In genomic region chr17:50113624-50114320, GRCh38 we compare ENCODE assay signal across 19 cellular contexts. TPM values are rescaled to one million over a fixed set of nuclear protein-coding genes. Genes with fewer than 3 reads are reported as not detected.
DNase-seq lines count a peak whose midpoint lies in the region; ATAC-seq and TF ChIP-seq lines count a peak whose summit lies in the region.
"Had no signal": no experiment of that assay in that cellular context is flagged by ENCODE, and none has a peak within 500 bp of the region (broad histone marks: within the 10 kb centered on the region; RNA-seq: fewer than 3 reads in every experiment).

No MANE protein-coding gene starts in this region.

- H2BK15ac ChIP-seq in mesendoderm (replicated peaks; ENCODE audit: low read depth): no peak overlapping the region

- no peak overlapping the region for H3K18ac ChIP-seq in mesendoderm (ENCODE audit: low read length)

- H3K9ac ChIP-seq in mesendoderm (ENCODE audit: low read length): no peak overlapping the region
- H3K9ac ChIP-seq: GM23248 had no signal

- H2AK5ac ChIP-seq in mesendoderm (ENCODE audit: low read length): no peak overlapping the region

- WGBS in gastroesophageal sphincter (ENCODE audit: low coverage in 1 of 2), 2 donors: 90% methylated on average over 2 of the region's 7 CpGs; no CpG with 5 or more reads in 1 of the 2 donors
- no CpG with 5 or more reads among the region's 7 CpGs for whole genome bisulfite sequencing in mesendoderm (ENCODE audit: extremely low coverage, insufficient coverage, low lambda C conversion rate)
- 72% methylated on average over 7 of the region's 7 CpGs; no CpG with 5 or more reads in 1 of the 2 donors for WGBS in transverse colon (ENCODE audit: low coverage in 1 of 2), 2 donors

- H2BK5ac ChIP-seq in mesendoderm (ENCODE audit: low read length): no peak overlapping the region

- H3K79me1 ChIP-seq in mesendoderm (ENCODE audit: low read length): no peaks in the 10 kb centered on the region

- H4K5ac ChIP-seq in mesendoderm (ENCODE audit: low read length): no peak overlapping the region

- TF ChIP-seq CTCF in gastroesophageal sphincter (IDR thresholded peaks at IDR 0.05) (no peak), transverse colon (IDR thresholded peaks at IDR 0.05) (no peak)

- no peak overlapping the region for H3K23ac ChIP-seq in mesendoderm (ENCODE audit: low read length)

- H3K4me3 ChIP-seq in gastroesophageal sphincter (no peak overlapping the region), mesendoderm (ENCODE audit: low read length) (no peak overlapping the region), transverse colon (no peak overlapping the region), HAP-1 (no peak overlapping the region)
- H3K4me3 ChIP-seq: GM23248 had no signal

- H2BK120ac ChIP-seq in mesendoderm (ENCODE audit: low read depth, low read length): no peak overlapping the region

- TF ChIP-seq POLR2A in gastroesophageal sphincter (IDR thresholded peaks at IDR 0.05): no peak
- TF ChIP-seq POLR2A in transverse colon (IDR thresholded peaks at IDR 0.05): peak; percentile 8

- no peaks in the 10 kb centered on the region for H3K79me2 ChIP-seq in mesendoderm (ENCODE audit: control insufficient read depth, insufficient read depth, low read length)

- H3K27me3 ChIP-seq in gastroesophageal sphincter: peaks cover 6% of the 10 kb centered on the region
- H3K27me3 ChIP-seq in mesendoderm (ENCODE audit: insufficient read depth, low read length, poor library complexity): no peaks in the 10 kb centered on the region
- H3K27me3 ChIP-seq in transverse colon: peaks cover 18% of the 10 kb centered on the region
- H3K27me3 ChIP-seq in HAP-1 (ENCODE audit: low read depth): no peaks in the 10 kb centered on the region

- H3K4me2 ChIP-seq in mesendoderm (ENCODE audit: low read length): no peak overlapping the region

- peak overlapping the region; percentile 34 for H3K56ac ChIP-seq in mesendoderm (ENCODE audit: low read length)

- ATAC-seq in Right ventricle myocardium superior (ENCODE audit: poor library complexity): no peak
- no peak for ATAC-seq in gastroesophageal sphincter
- no peak for ATAC-seq in GM18511 (IDR thresholded peaks at IDR 0.05; ENCODE audit: unreplicated experiment)

- DNase-seq in cardiac septum (ENCODE audit: low spot score) (peak; percentile 77), Right ventricle myocardium superior (no peak), mesendoderm (no peak), transverse colon (no peak), HAP-1 (ENCODE audit: low spot score in 2 of 2) (no peak)
- DNase-seq in activated CD8-positive, alpha-beta memory T cell treated with anti-CD3 and anti-CD28 coated beads for 24 hours: no peak
- DNase-seq: DMS79 treated with DMSO at 0.1 percent for 48 hours; GM23248; KG1; NCI-H1048; NCI-H345; NCI-H526 treated with DMSO at 0.1 percent for 48 hours; NK-92 treated with Interleukin-12 subunit alpha and Interleukin-12 subunit beta, amount 100 ng/mL, for 24 hours; OCI-M1; RPMI8226 had no signal

- H3K36me3 ChIP-seq in gastroesophageal sphincter: peaks cover 0 to 26% of the 10 kb centered on the region in 2 donors
- H3K36me3 ChIP-seq in mesendoderm (ENCODE audit: control insufficient read depth, insufficient read depth, low read length): no peaks in the 10 kb centered on the region
- no peaks in the 10 kb centered on the region for H3K36me3 ChIP-seq in transverse colon
- no peaks in the 10 kb centered on the region for H3K36me3 ChIP-seq in HAP-1 (replicated peaks)

- H4K8ac ChIP-seq in mesendoderm (ENCODE audit: low read depth, low read length): no peak overlapping the region

- H3K4me1 ChIP-seq in gastroesophageal sphincter: peaks cover 4 to 71% (median 23%) of the 10 kb centered on the region in 3 donors
- peaks cover 2% of the 10 kb centered on the region for H3K4me1 ChIP-seq in mesendoderm (ENCODE audit: control insufficient read depth, low read depth, low read length)
- H3K4me1 ChIP-seq in transverse colon: peaks cover 16 to 48% (median 34%) of the 10 kb centered on the region in 4 donors
- H3K4me1 ChIP-seq in HAP-1: peaks cover 5% of the 10 kb centered on the region; the same call in 1 of the 2 replicates

- TF ChIP-seq EP300 in gastroesophageal sphincter (IDR thresholded peaks at IDR 0.05) (no peak), transverse colon (IDR thresholded peaks at IDR 0.05; ENCODE audit: low read depth) (no peak)

- intact Hi-C loops in cardiac septum (cut with DNase I): loop anchor here (5.0 kb wide), 1 partner anchor 34 kb away; no protein-coding TSS in a partner anchor
- intact Hi-C loops in Right ventricle myocardium superior (cut with DNase I): no loop called here
- intact Hi-C loops in transverse colon (cut with DNase I; ENCODE audit: low total_unique reads): no loop called here

- in situ Hi-C loops in transverse colon (cut with MboI; ENCODE audit: low pct_ligation_motif_present in 1 of 4, low pct_unique_long_range_greater_than_20kb in 1 of 4, low sequenced_read_pairs in 3 of 4) (no loop called here), HAP-1 (cut with MboI; ENCODE audit: low sequenced_read_pairs) (no loop called here)

- H3K27ac ChIP-seq in gastroesophageal sphincter (peak overlapping the region in 3 of 4 donors; percentile 23 to 83 (median 83)), mesendoderm (ENCODE audit: low read depth, low read length) (no peak overlapping the region), transverse colon (peak overlapping the region in 1 of 4 donors; percentile 78)
- H3K27ac ChIP-seq: GM23248 had no signal

- no peak overlapping the region for H3K4ac ChIP-seq in mesendoderm (ENCODE audit: low read depth, low read length)

- no peaks in the 10 kb centered on the region for H3K9me3 ChIP-seq in gastroesophageal sphincter
- H3K9me3 ChIP-seq in transverse colon: no peaks in the 10 kb centered on the region
- H3K9me3 ChIP-seq in HAP-1: no peaks in the 10 kb centered on the region

RNA-seq across cellular contexts. Expression of gene SAMD14, which starts 16.2 kb away (rescaled TPM):
- total RNA-seq in cardiac septum: 4.4 TPM
- total RNA-seq in Right ventricle myocardium superior: 0.78 TPM
- 1 to 10 TPM; 1.3 to 2.8 (median 2.3) TPM for total RNA-seq in gastroesophageal sphincter
- polyA plus RNA-seq in mesendoderm (2013, experiment 1 of 2): 1.2 TPM
- 1.1 TPM for polyA plus RNA-seq in mesendoderm (2013, experiment 2 of 2)
- total RNA-seq in transverse colon: 1 to 10 TPM in 1 of 4 donors, under 1 TPM in 2, not detected in 1; 0.14 to 1.8 (median 0.32) TPM

RNA-seq across cellular contexts. Expression of gene PDK2, which starts 18.6 kb away (rescaled TPM):
- total RNA-seq in cardiac septum: 131 TPM
- 250 TPM for total RNA-seq in Right ventricle myocardium superior
- total RNA-seq in gastroesophageal sphincter: 10 to 100 TPM; 31.6 to 70.6 (median 58.1) TPM
- 10.1 TPM for polyA plus RNA-seq in mesendoderm (2013, experiment 1 of 2)
- polyA plus RNA-seq in mesendoderm (2013, experiment 2 of 2): 11.8 TPM
- total RNA-seq in transverse colon: 100 to 1,000 TPM in 3 of 4 donors, 10 to 100 TPM in 1; 84.6 to 292 (median 136) TPM

RNA-seq across cellular contexts. Expression of gene PPP1R9B, which starts 36.7 kb away (rescaled TPM):
- total RNA-seq in cardiac septum: 46.1 TPM
- 35.4 TPM for total RNA-seq in Right ventricle myocardium superior
- 10 to 100 TPM; 23.3 to 38.1 (median 30.8) TPM for total RNA-seq in gastroesophageal sphincter
- 2.9 TPM for polyA plus RNA-seq in mesendoderm (2013, experiment 1 of 2)
- 2.9 TPM for polyA plus RNA-seq in mesendoderm (2013, experiment 2 of 2)
- 10 to 100 TPM; 19.0 to 29.9 (median 27.7) TPM for total RNA-seq in transverse colon

RNA-seq across cellular contexts. Expression of gene SGCA, which starts 52.0 kb away (rescaled TPM):
- 159 TPM for total RNA-seq in cardiac septum
- 135 TPM for total RNA-seq in Right ventricle myocardium superior
- total RNA-seq in gastroesophageal sphincter: 100 to 1,000 TPM in 2 of 4 donors, 10 to 100 TPM in 2; 58.1 to 145 (median 93.4) TPM
- polyA plus RNA-seq in mesendoderm (2013, experiment 1 of 2): 0.07 TPM
- 0.13 TPM for polyA plus RNA-seq in mesendoderm (2013, experiment 2 of 2)
- total RNA-seq in transverse colon: 10 to 100 TPM in 1 of 4 donors, 1 to 10 TPM in 3; 3.7 to 65.3 (median 7.6) TPM
- total RNA-seq: A673, GM23248, M059J had no signal

RNA-seq across cellular contexts. Expression of gene ITGA3, which starts 57.9 kb away (rescaled TPM):
- total RNA-seq in cardiac septum: 57.8 TPM
- total RNA-seq in Right ventricle myocardium superior: 12.6 TPM
- 100 to 1,000 TPM in 3 of 4 donors, 10 to 100 TPM in 1; 62.4 to 131 (median 124) TPM for total RNA-seq in gastroesophageal sphincter
- polyA plus RNA-seq in mesendoderm (2013, experiment 1 of 2): 13.0 TPM
- polyA plus RNA-seq in mesendoderm (2013, experiment 2 of 2): 13.2 TPM
- 100 to 1,000 TPM; 147 to 294 (median 171) TPM for total RNA-seq in transverse colon
